In the genomic region with DNA sequence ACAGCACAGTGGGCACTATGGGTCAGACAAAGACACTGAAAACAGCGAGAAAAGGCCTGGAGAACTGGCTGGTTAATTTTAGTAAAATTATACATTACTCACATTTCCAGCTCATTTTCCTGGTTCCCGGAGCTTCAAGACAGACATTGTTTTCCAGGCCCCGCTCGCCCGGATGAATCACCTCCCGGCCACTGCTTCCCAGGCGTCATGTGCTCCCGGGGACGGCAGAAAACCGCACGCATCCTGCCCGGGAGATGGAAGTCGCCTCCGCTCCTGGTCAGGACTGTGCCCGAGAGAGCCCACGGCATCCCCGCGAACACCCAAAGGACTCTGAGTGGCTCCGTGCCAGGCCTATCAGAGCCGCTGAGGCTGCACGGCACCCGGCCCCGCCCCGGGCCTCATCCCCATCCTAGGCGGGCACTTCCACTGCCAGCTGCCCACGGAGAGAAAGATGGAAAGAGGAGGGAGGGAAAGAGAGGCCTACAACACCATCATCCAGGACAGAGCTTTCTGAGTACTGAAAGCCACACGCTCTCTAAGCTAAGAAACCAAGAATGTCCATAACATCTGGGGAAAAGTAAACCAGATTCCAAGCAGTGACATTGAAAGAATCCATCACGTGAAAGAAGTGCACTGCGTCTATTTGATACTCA, we compare ENCODE assay signal across 8 cellular contexts.
DNase-seq lines count a peak whose midpoint lies in the region; ATAC-seq, FAIRE-seq and TF ChIP-seq lines count a peak whose summit lies in the region.

No MANE protein-coding gene starts in this region.

- H3K27ac ChIP-seq in HepG2 (ENCODE audit: extremely low read length, insufficient read depth, low read length) (no peak overlapping the region), testis (peak overlapping the region; percentile 51 to 74)
- no peak overlapping the region for H3K27ac ChIP-seq in CD8-positive, alpha-beta memory T cell (ENCODE audit: low read depth, low read length)

- peaks cover 67% of the 10 kb centered on the region for H3K79me2 ChIP-seq in HepG2 (ENCODE audit: insufficient read depth, low read length)

- H2AFZ ChIP-seq in HepG2 (ENCODE audit: low read length): no peak overlapping the region

- TF ChIP-seq POLR2A in HepG2 (IDR thresholded peaks at IDR 0.05; ENCODE audit: insufficient read depth in 1 of 2, low read depth in 2 of 2, low read length in 2 of 2) (no peak), testis (IDR thresholded peaks at IDR 0.05) (no peak)

- DNase-seq in HT1080 (ENCODE audit: low read depth) (peak; percentile 98), chondrocyte (ENCODE audit: low spot score) (no peak), HepG2 (ENCODE audit: low spot score) (no peak), testis (peak; percentile 60), NCI-H2107 (lab: John Stamatoyannopoulos, UW) (no peak), NAMALWA (ENCODE audit: low spot score) (no peak), DMS 273 treated with DMSO at 0.1 percent for 48 hours (lab: John Stamatoyannopoulos, UW) (no peak)
- DNase-seq in CD8-positive, alpha-beta memory T cell: no peak

- H4K20me1 ChIP-seq in HepG2 (ENCODE audit: insufficient read depth, low read length): peaks cover 40% of the 10 kb centered on the region; the same call in 1 of the 2 replicates

- peaks cover 36% of the 10 kb centered on the region for H3K36me3 Mint-ChIP-seq in chondrocyte (ENCODE audit: low read depth)
- H3K36me3 Mint-ChIP-seq in CD8-positive, alpha-beta memory T cell: peaks cover 0 to 58% (median 0%) of the 10 kb centered on the region in 3 donors

- POLR2A ChIA-PET in HepG2 (lab: Yijun Ruan, JAX): no interaction called here
- POLR2A ChIA-PET in CD8-positive, alpha-beta memory T cell (lab: Charles Lee): no interaction called here

- no peak overlapping the region for H3K9ac ChIP-seq in HepG2 (ENCODE audit: insufficient read depth, low read depth, low read length)

- H3K27me3 ChIP-seq in HepG2 (ENCODE audit: control insufficient read depth in 1 of 2, insufficient read depth in 2 of 2, low read length in 2 of 2) (no peaks in the 10 kb centered on the region), testis (no peaks in the 10 kb centered on the region)
- no peaks in the 10 kb centered on the region for H3K27me3 ChIP-seq in CD8-positive, alpha-beta memory T cell (ENCODE audit: insufficient read depth, low read length, poor library complexity, severe bottlenecking)

- no peaks in the 10 kb centered on the region for H3K9me3 ChIP-seq in HepG2 (ENCODE audit: low read length)
- H3K9me3 ChIP-seq in testis: no peaks in the 10 kb centered on the region
- no peaks in the 10 kb centered on the region for H3K9me3 ChIP-seq in CD8-positive, alpha-beta memory T cell (ENCODE audit: low read length)

- ATAC-seq in HepG2: no peak

- in situ Hi-C loops in HepG2 (cut with HindIII; ENCODE audit: extremely low pct_ligation_motif_present, low pct_unique_long_range_greater_than_20kb): no loop called here

- TF ChIP-seq EP300 in HepG2 (IDR thresholded peaks at IDR 0.05; ENCODE audit: low read depth in 2 of 2, low read length in 2 of 2) (no peak), HepG2 (CRISPR knock-in tag; IDR thresholded peaks at IDR 0.05; ENCODE audit: borderline replicate concordance) (no peak)

- CTCF ChIA-PET in HepG2 (lab: Yijun Ruan, JAX; ENCODE audit: low intra/inter-chr PET ratio, low total read pairs): no interaction called here
- CTCF ChIA-PET in CD8-positive, alpha-beta memory T cell (lab: Charles Lee): no interaction called here

- peak overlapping the region; percentile 99 for H3K27ac Mint-ChIP-seq in chondrocyte (ENCODE audit: unreplicated experiment)
- peak overlapping the region in 2 of 8 donors; percentile 61 to 96 for H3K27ac Mint-ChIP-seq in CD8-positive, alpha-beta memory T cell

- no peaks in the 10 kb centered on the region for H3K9me3 Mint-ChIP-seq in chondrocyte (ENCODE audit: low read depth)
- peaks cover 0 to 2% (median 0%) of the 10 kb centered on the region in 5 donors for H3K9me3 Mint-ChIP-seq in CD8-positive, alpha-beta memory T cell

- TF ChIP-seq CTCF in chondrocyte (IDR thresholded peaks at IDR 0.05) (no peak), HepG2 (CRISPR knock-in tag; IDR thresholded peaks at IDR 0.05) (no peak), testis (IDR thresholded peaks at IDR 0.05) (no peak)

- no peaks in the 10 kb centered on the region for H3K4me1 ChIP-seq in HepG2 (ENCODE audit: insufficient read depth, low read length)
- H3K4me1 ChIP-seq in testis: peaks cover 18% of the 10 kb centered on the region
- no peaks in the 10 kb centered on the region for H3K4me1 ChIP-seq in CD8-positive, alpha-beta memory T cell (ENCODE audit: insufficient read depth, low read length)

- no TSS peak for BruUV-seq in HepG2 (replicated peaks; lab: Mats Ljungman, UMichigan)

- H3K4me3 ChIP-seq in HepG2 (replicated peaks in 1 of 3; ENCODE audit: insufficient read depth in 1 of 3, low read depth in 2 of 3, low read length in 3 of 3) (no peak overlapping the region), testis (no peak overlapping the region)
- no peak overlapping the region for H3K4me3 ChIP-seq in CD8-positive, alpha-beta memory T cell (ENCODE audit: low read length)

- intact Hi-C loops in HepG2 (cut with micrococcal nuclease; ENCODE audit: unreplicated experiment) (no loop called here), testis (cut with DNase I; ENCODE audit: low total_unique reads) (no loop called here)

- peak overlapping the region; percentile 75 for H3K4me3 Mint-ChIP-seq in chondrocyte (ENCODE audit: unreplicated experiment)
- H3K4me3 Mint-ChIP-seq in CD8-positive, alpha-beta memory T cell: no peak overlapping the region

- TF ChIP-seq RAD21 in HepG2 (CRISPR knock-in tag; IDR thresholded peaks at IDR 0.05): no peak

- WGBS in HepG2 (ENCODE audit: low lambda C conversion rate): 99% methylated on average over 28 of the region's 29 CpGs
- 46 to 61% methylated on average over 26 to 29 of the region's 29 CpGs for WGBS in testis, 2 donors

- H3K4me1 Mint-ChIP-seq in chondrocyte (ENCODE audit: low read depth): peaks cover 74% of the 10 kb centered on the region
- H3K4me1 Mint-ChIP-seq in CD8-positive, alpha-beta memory T cell: peaks cover 11 to 24% (median 14%) of the 10 kb centered on the region in 3 donors

- no peak overlapping the region for H3K4me2 ChIP-seq in HepG2 (ENCODE audit: low read depth, low read length)

- H3K36me3 ChIP-seq in HepG2 (replicated peaks in 1 of 2; ENCODE audit: control insufficient read depth in 1 of 2, insufficient read depth in 2 of 2, low read length in 2 of 2) (peaks cover 27 to 77% of the 10 kb centered on the region in 2 experiments; a peak in 4 of 5 replicates), testis (ENCODE audit: low read depth, missing control alignments) (no peaks in the 10 kb centered on the region)
- H3K36me3 ChIP-seq in CD8-positive, alpha-beta memory T cell (ENCODE audit: insufficient read depth, low read length): peaks cover 6% of the 10 kb centered on the region

- no peak for FAIRE-seq in HepG2 (lab: Jason Lieb, UNC)

- H3K27me3 Mint-ChIP-seq in chondrocyte (ENCODE audit: low read depth): no peaks in the 10 kb centered on the region
- no peaks in the 10 kb centered on the region for H3K27me3 Mint-ChIP-seq in CD8-positive, alpha-beta memory T cell

TF ChIP-seq in HepG2, 621 proteins besides CTCF, POLR2A, EP300 and RAD21:
- TF ChIP-seq AGO2 (optimal IDR thresholded peaks at IDR 0.05; ENCODE audit: low read depth, low read length) (peak; percentile 64), ZBTB10 (CRISPR knock-in tag; IDR thresholded peaks at IDR 0.05; ENCODE audit: borderline replicate concordance) (no peak)

Comparison
In these comparisons a context has a peak if more than half of its experiments do, and no peak if none do; other contexts are left out.
1. DNase-seq: peak in HT1080 (single experiment) and testis (single experiment); none in chondrocyte (single experiment), HepG2 (single experiment), NCI-H2107 (single experiment), NAMALWA (single experiment), DMS 273 treated with DMSO at 0.1 percent for 48 hours (single experiment) and CD8-positive, alpha-beta memory T cell (0 of 5).
2. H3K27ac ChIP-seq: peak in testis (2 of 2); none in HepG2 (single experiment) and CD8-positive, alpha-beta memory T cell (single experiment).